In genomic region chr1:40531381-40532061, GRCh38 we compare ENCODE assay signal across 8 cellular contexts. TPM values are rescaled to one million over a fixed set of nuclear protein-coding genes. Genes with fewer than 3 reads are reported as not detected.
DNase-seq lines count a peak whose midpoint lies in the region; ATAC-seq and TF ChIP-seq lines count a peak whose summit lies in the region.

Gene ZNF684, plus strand, starts transcription at chr1:40531637. Its CDS starts 1,530 bp downstream, at chr1:40533167.

- ATAC-seq in GM19035 (IDR thresholded peaks at IDR 0.05; ENCODE audit: unreplicated experiment) (peak; percentile 96), HG03342 (IDR thresholded peaks at IDR 0.05; ENCODE audit: unreplicated experiment) (peak; percentile 94)
- ATAC-seq in activated CD4-positive, CD25-positive, alpha-beta regulatory T cell treated with anti-CD3 and anti-CD28 coated beads, Interleukin-2, amount 50 U/mL, for 24 hours, result peak; percentile 99

- DNase-seq in AG10803 (ENCODE audit: low read depth) (peak; percentile 89), NCI-H446 (lab: John Stamatoyannopoulos, UW) (peak; percentile 94 to 95), cerebellar nuclear complex (lab: John Stamatoyannopoulos, UW) (peak; percentile 72 to 88), kidney epithelial cell (ENCODE audit: low read depth) (peak; percentile 91)
- peak; percentile 89 for DNase-seq in stimulated activated CD4-positive, alpha-beta T cell treated with anti-CD3 and anti-CD28 coated beads, Interleukin-15, amount 100 ng/mL, for 24 hours

- H3K36me3 ChIP-seq in kidney epithelial cell (ENCODE audit: control insufficient read depth, insufficient read depth, low read length), result no peaks in the 10 kb centered on the region

- H3K4me3 ChIP-seq in AG10803 (ENCODE audit: low read length) (peak within 1 kb of the TSS; percentile 93), kidney epithelial cell (ENCODE audit: low read depth, low read length) (peak within 1 kb of the TSS; percentile 79)

- TF ChIP-seq CTCF in AG10803 (conservative IDR thresholded peaks at IDR 0.05; ENCODE audit: low read length), result no peak
- TF ChIP-seq CTCF in kidney epithelial cell (IDR thresholded peaks at IDR 0.05; ENCODE audit: insufficient read depth, low read length, poor library complexity, severe bottlenecking), result no peak

- no peaks in the 10 kb centered on the region for H3K27me3 ChIP-seq in kidney epithelial cell (ENCODE audit: control insufficient read depth, insufficient read depth, low read length)

RNA-seq across cellular contexts. Expression of gene ZNF684, which starts in this region (rescaled TPM):
- total RNA-seq in kidney epithelial cell, result 2.3 and 5.2 TPM in 2 replicates

Comparison
In these comparisons a context has a peak if more than half of its experiments do, and no peak if none do; other contexts are left out.
1. Peak in every context shown above with its lines: DNase-seq, ATAC-seq and H3K4me3 ChIP-seq.